ENCODE assay signal across 1 cellular context in the genomic region with DNA sequence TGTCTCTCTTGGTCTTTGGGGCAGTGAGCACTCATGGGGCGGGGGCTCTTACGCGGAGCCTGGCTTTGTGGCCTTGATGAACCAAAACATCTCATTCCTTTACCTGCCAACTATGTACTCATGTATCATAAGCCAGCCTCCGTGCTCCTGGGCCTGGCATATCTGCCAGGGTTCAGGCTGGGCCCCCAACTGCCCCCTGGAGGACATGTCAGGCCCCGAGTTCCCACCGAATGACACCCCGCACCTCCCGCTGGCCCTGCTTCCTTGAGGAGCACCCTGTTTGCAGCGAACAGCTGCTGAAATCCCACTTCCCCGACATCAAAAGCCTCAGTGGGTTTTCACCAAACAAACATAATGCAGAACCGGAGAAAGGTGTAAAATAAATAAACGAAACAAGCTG.
TF ChIP-seq lines count a peak whose summit lies in the region.

No MANE protein-coding gene starts in this region.

TF ChIP-seq in GM23338, 12 proteins besides CTCF, POLR2A, EP300 and RAD21:
- TF ChIP-seq, protein P1, sequence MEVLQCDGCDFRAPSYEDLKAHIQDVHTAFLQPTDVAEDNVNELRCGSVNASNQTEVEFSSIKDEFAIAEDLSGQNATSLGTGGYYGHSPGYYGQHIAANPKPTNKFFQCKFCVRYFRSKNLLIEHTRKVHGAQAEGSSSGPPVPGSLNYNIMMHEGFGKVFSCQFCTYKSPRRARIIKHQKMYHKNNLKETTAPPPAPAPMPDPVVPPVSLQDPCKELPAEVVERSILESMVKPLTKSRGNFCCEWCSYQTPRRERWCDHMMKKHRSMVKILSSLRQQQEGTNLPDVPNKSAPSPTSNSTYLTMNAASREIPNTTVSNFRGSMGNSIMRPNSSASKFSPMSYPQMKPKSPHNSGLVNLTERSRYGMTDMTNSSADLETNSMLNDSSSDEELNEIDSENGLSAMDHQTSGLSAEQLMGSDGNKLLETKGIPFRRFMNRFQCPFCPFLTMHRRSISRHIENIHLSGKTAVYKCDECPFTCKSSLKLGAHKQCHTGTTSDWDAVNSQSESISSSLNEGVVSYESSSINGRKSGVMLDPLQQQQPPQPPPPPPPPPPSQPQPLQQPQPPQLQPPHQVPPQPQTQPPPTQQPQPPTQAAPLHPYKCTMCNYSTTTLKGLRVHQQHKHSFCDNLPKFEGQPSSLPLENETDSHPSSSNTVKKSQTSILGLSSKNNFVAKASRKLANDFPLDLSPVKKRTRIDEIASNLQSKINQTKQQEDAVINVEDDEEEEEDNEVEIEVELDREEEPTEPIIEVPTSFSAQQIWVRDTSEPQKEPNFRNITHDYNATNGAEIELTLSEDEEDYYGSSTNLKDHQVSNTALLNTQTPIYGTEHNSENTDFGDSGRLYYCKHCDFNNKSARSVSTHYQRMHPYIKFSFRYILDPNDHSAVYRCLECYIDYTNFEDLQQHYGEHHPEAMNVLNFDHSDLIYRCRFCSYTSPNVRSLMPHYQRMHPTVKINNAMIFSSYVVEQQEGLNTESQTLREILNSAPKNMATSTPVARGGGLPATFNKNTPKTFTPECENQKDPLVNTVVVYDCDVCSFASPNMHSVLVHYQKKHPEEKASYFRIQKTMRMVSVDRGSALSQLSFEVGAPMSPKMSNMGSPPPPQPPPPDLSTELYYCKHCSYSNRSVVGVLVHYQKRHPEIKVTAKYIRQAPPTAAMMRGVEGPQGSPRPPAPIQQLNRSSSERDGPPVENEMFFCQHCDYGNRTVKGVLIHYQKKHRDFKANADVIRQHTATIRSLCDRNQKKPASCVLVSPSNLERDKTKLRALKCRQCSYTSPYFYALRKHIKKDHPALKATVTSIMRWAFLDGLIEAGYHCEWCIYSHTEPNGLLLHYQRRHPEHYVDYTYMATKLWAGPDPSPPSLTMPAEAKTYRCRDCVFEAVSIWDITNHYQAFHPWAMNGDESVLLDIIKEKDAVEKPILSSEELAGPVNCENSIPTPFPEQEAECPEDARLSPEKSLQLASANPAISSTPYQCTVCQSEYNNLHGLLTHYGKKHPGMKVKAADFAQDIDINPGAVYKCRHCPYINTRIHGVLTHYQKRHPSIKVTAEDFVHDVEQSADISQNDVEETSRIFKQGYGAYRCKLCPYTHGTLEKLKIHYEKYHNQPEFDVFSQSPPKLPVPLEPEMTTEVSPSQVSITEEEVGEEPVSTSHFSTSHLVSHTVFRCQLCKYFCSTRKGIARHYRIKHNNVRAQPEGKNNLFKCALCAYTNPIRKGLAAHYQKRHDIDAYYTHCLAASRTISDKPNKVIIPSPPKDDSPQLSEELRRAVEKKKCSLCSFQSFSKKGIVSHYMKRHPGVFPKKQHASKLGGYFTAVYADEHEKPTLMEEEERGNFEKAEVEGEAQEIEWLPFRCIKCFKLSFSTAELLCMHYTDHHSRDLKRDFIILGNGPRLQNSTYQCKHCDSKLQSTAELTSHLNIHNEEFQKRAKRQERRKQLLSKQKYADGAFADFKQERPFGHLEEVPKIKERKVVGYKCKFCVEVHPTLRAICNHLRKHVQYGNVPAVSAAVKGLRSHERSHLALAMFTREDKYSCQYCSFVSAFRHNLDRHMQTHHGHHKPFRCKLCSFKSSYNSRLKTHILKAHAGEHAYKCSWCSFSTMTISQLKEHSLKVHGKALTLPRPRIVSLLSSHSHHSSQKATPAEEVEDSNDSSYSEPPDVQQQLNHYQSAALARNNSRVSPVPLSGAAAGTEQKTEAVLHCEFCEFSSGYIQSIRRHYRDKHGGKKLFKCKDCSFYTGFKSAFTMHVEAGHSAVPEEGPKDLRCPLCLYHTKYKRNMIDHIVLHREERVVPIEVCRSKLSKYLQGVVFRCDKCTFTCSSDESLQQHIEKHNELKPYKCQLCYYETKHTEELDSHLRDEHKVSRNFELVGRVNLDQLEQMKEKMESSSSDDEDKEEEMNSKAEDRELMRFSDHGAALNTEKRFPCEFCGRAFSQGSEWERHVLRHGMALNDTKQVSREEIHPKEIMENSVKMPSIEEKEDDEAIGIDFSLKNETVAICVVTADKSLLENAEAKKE (CRISPR knock-in tag; IDR thresholded peaks at IDR 0.05) = no peak
TF ChIP-seq in GM23338: peak in this region for 0.
